In the genomic region with DNA sequence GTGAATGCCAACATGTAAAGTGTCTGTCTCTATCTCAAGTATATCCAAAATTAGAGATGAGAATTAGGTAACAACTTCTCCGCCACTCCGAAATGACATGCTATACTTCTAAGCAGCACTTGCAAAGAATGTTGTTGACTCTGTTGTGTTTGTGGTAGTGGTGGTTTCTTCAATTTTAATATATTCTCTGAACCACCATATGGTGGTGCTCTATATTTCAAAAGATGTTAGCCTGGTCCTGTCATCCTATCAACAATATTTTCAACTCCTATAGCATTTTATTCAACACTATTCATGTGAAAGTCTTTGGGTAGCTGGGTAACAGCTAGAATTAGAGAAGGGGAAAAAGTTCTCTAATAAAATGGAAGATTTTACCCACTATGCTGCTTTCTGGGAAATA, we compare ENCODE assay signal across 16 cellular contexts.
DNase-seq lines count a peak whose midpoint lies in the region; ATAC-seq and TF ChIP-seq lines count a peak whose summit lies in the region.
"Had no signal": no experiment of that assay in that cellular context is flagged by ENCODE, and none has a peak within 500 bp of the region (broad histone marks: within the 10 kb centered on the region; RNA-seq: fewer than 3 reads in every experiment).

No MANE protein-coding gene starts in this region.

- no peaks in the 10 kb centered on the region for H3K9me3 Mint-ChIP-seq in WTC11

- H3K27ac Mint-ChIP-seq in WTC11: no peak overlapping the region
- H3K27ac Mint-ChIP-seq: natural killer cell; T-helper 2 cell treated with Interferon-gamma antibody and Interleukin-4, amounts not matched to agents 5 μg/mL and 100 μg/mL, for 36 hours had no signal

- H3K27me3 ChIP-seq in transverse colon (no peaks in the 10 kb centered on the region), sigmoid colon (no peaks in the 10 kb centered on the region)
- H3K27me3 ChIP-seq: testis had no signal

- TF ChIP-seq CTCF in WTC11 (IDR thresholded peaks at IDR 0.05) (no peak), transverse colon (IDR thresholded peaks at IDR 0.05) (peak in 3 of 5 experiments; percentile 11 to 33 (median 21)), sigmoid colon (IDR thresholded peaks at IDR 0.05) (no peak)

- H3K9me3 ChIP-seq in transverse colon (no peaks in the 10 kb centered on the region), sigmoid colon (no peaks in the 10 kb centered on the region)
- H3K9me3 ChIP-seq: lower lobe of right lung, testis had no signal

- WGBS in transverse colon (ENCODE audit: low coverage in 1 of 2), 2 donors: 83 to 91% methylated on average over 2 of the region's 2 CpGs
- 90 to 93% methylated on average over 2 of the region's 2 CpGs for WGBS in sigmoid colon, 2 donors

- DNase-seq in NCI-H82 (lab: John Stamatoyannopoulos, UW) (peak; percentile 3), NCI-H82 treated with DMSO at 0.1 percent for 48 hours (lab: John Stamatoyannopoulos, UW; ENCODE audit: unreplicated experiment) (no peak), NCI-H748 treated with DMSO at 0.1 percent for 48 hours (lab: John Stamatoyannopoulos, UW) (peak; percentile 14), WTC11 (ENCODE audit: low spot score) (no peak), transverse colon (no peak), sigmoid colon (no peak), SW480 (ENCODE audit: low spot score) (no peak)
- DNase-seq: activated T-cell treated with anti-CD3 and anti-CD28 coated beads, Interleukin-2, amount 50 U/mL, for 1 hour; caudate nucleus; lower lobe of right lung; natural killer cell; NCI-H1105; RPMI8226; testis had no signal

- H3K4me1 ChIP-seq in transverse colon (no peaks in the 10 kb centered on the region), sigmoid colon (no peaks in the 10 kb centered on the region)
- H3K4me1 ChIP-seq: lower lobe of right lung, testis had no signal

- CTCF ChIA-PET in WTC11 (lab: Charles Lee): no interaction called here

- no peak overlapping the region for H3K4me3 Mint-ChIP-seq in WTC11
- H3K4me3 Mint-ChIP-seq: natural killer cell; T-helper 2 cell treated with Interferon-gamma antibody and Interleukin-4, amounts not matched to agents 5 μg/mL and 100 μg/mL, for 36 hours had no signal

- in situ Hi-C loops in transverse colon (cut with MboI; ENCODE audit: low pct_ligation_motif_present in 1 of 4, low pct_unique_long_range_greater_than_20kb in 1 of 4, low sequenced_read_pairs in 3 of 4): no loop called here

- no peaks in the 10 kb centered on the region for H3K27me3 Mint-ChIP-seq in WTC11 (ENCODE audit: low read depth)

- TF ChIP-seq POLR2A in transverse colon (IDR thresholded peaks at IDR 0.05): no peak
- TF ChIP-seq POLR2A in sigmoid colon (IDR thresholded peaks at IDR 0.05): no peak

- ATAC-seq in WTC11 (peak; percentile 26; the same call in 1 of the 2 replicates), HG03139 (IDR thresholded peaks at IDR 0.05; ENCODE audit: unreplicated experiment) (no peak)
- ATAC-seq: lower lobe of right lung, natural killer cell had no signal

- intact Hi-C loops in transverse colon (cut with DNase I; ENCODE audit: low total_unique reads): no loop called here
- intact Hi-C loops in sigmoid colon (cut with DNase I): no loop called here

- H3K4me1 Mint-ChIP-seq in WTC11: no peaks in the 10 kb centered on the region
- H3K4me1 Mint-ChIP-seq: natural killer cell had no signal

- TF ChIP-seq EP300 in transverse colon (IDR thresholded peaks at IDR 0.05; ENCODE audit: low read depth) (no peak), sigmoid colon (IDR thresholded peaks at IDR 0.05) (no peak)

- H3K4me3 ChIP-seq in transverse colon: no peak overlapping the region
- H3K4me3 ChIP-seq in sigmoid colon: no peak overlapping the region
- H3K4me3 ChIP-seq: lower lobe of right lung, testis had no signal

- no peaks in the 10 kb centered on the region for H3K36me3 Mint-ChIP-seq in WTC11
- H3K36me3 Mint-ChIP-seq: natural killer cell had no signal

- POLR2A ChIA-PET in WTC11 (lab: Charles Lee): no interaction called here

- H3K36me3 ChIP-seq in transverse colon (no peaks in the 10 kb centered on the region), sigmoid colon (no peaks in the 10 kb centered on the region)
- H3K36me3 ChIP-seq: lower lobe of right lung had no signal

- H3K27ac ChIP-seq in transverse colon (no peak overlapping the region), sigmoid colon (no peak overlapping the region)
- H3K27ac ChIP-seq: lower lobe of right lung, testis had no signal

TF ChIP-seq in WTC11, 78 proteins besides CTCF, POLR2A, EP300 and RAD21:
- TF ChIP-seq, protein P1, sequence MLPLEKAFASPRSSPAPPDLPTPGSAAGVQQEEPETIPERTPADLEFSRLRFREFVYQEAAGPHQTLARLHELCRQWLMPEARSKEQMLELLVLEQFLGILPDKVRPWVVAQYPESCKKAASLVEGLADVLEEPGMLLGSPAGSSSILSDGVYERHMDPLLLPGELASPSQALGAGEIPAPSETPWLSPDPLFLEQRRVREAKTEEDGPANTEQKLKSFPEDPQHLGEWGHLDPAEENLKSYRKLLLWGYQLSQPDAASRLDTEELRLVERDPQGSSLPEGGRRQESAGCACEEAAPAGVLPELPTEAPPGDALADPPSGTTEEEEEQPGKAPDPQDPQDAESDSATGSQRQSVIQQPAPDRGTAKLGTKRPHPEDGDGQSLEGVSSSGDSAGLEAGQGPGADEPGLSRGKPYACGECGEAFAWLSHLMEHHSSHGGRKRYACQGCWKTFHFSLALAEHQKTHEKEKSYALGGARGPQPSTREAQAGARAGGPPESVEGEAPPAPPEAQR (CRISPR knock-in tag; IDR thresholded peaks at IDR 0.05): no peak
- TF ChIP-seq, protein P2, sequence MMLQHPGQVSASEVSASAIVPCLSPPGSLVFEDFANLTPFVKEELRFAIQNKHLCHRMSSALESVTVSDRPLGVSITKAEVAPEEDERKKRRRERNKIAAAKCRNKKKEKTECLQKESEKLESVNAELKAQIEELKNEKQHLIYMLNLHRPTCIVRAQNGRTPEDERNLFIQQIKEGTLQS (CRISPR knock-in tag; conservative IDR thresholded peaks at IDR 0.05): no peak
- TF ChIP-seq NR2C2 (CRISPR knock-in tag; IDR thresholded peaks at IDR 0.05) (no peak), ZNF416 (CRISPR knock-in tag; IDR thresholded peaks at IDR 0.05) (no peak)
- TF ChIP-seq, protein P3, sequence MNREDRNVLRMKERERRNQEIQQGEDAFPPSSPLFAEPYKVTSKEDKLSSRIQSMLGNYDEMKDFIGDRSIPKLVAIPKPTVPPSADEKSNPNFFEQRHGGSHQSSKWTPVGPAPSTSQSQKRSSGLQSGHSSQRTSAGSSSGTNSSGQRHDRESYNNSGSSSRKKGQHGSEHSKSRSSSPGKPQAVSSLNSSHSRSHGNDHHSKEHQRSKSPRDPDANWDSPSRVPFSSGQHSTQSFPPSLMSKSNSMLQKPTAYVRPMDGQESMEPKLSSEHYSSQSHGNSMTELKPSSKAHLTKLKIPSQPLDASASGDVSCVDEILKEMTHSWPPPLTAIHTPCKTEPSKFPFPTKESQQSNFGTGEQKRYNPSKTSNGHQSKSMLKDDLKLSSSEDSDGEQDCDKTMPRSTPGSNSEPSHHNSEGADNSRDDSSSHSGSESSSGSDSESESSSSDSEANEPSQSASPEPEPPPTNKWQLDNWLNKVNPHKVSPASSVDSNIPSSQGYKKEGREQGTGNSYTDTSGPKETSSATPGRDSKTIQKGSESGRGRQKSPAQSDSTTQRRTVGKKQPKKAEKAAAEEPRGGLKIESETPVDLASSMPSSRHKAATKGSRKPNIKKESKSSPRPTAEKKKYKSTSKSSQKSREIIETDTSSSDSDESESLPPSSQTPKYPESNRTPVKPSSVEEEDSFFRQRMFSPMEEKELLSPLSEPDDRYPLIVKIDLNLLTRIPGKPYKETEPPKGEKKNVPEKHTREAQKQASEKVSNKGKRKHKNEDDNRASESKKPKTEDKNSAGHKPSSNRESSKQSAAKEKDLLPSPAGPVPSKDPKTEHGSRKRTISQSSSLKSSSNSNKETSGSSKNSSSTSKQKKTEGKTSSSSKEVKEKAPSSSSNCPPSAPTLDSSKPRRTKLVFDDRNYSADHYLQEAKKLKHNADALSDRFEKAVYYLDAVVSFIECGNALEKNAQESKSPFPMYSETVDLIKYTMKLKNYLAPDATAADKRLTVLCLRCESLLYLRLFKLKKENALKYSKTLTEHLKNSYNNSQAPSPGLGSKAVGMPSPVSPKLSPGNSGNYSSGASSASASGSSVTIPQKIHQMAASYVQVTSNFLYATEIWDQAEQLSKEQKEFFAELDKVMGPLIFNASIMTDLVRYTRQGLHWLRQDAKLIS (CRISPR knock-in tag; IDR thresholded peaks at IDR 0.05; ENCODE audit: borderline replicate concordance): no peak

Comparison
In these comparisons a context has a peak if more than half of its experiments do, and no peak if none do; other contexts are left out.
1. DNase-seq: peak in NCI-H82 (single experiment) and NCI-H748 treated with DMSO at 0.1 percent for 48 hours (single experiment); none in NCI-H82 treated with DMSO at 0.1 percent for 48 hours (single experiment), WTC11 (single experiment), transverse colon (single experiment), sigmoid colon (single experiment) and SW480 (single experiment).
2. CTCF ChIP-seq: peak in transverse colon (3 of 5); none in WTC11 (single experiment) and sigmoid colon (0 of 4).